1 cellular context compared by ENCODE assay signal in the genomic region with DNA sequence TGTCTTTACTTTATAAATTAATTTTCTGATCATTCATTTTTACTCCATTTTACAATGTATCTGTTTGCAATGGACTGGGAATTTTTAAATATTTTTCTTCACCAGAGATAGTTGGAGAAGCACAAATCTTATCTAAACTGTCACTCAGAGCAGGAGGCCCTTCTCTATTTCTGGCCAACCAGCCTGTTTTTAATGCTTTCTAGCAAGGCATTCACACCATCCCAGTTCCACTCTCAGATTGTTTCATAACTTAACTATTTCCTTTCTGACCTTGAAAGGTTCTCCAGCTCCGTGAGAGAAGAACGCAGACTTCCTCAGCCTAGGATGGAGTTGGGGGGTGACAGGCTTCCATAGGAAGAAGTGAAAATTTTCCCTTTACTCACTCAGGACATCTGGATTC.
TF ChIP-seq lines count a peak whose summit lies in the region.

No MANE protein-coding gene starts in this region.

TF ChIP-seq in H1, 55 proteins besides CTCF, POLR2A, EP300 and RAD21 (continued from another document):
- TF ChIP-seq, protein P1, sequence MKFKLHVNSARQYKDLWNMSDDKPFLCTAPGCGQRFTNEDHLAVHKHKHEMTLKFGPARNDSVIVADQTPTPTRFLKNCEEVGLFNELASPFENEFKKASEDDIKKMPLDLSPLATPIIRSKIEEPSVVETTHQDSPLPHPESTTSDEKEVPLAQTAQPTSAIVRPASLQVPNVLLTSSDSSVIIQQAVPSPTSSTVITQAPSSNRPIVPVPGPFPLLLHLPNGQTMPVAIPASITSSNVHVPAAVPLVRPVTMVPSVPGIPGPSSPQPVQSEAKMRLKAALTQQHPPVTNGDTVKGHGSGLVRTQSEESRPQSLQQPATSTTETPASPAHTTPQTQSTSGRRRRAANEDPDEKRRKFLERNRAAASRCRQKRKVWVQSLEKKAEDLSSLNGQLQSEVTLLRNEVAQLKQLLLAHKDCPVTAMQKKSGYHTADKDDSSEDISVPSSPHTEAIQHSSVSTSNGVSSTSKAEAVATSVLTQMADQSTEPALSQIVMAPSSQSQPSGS (IDR thresholded peaks at IDR 0.05; ENCODE audit: low read length) = no peak
- TF ChIP-seq SIRT6 (IDR thresholded peaks at IDR 0.05; ENCODE audit: low read length) (no peak), FOSL1 (IDR thresholded peaks at IDR 0.05; ENCODE audit: insufficient read depth, low read depth, low read length) (no peak), TAF7 (optimal IDR thresholded peaks at IDR 0.05; ENCODE audit: borderline replicate concordance, low read depth, low read length) (no peak), SRF (IDR thresholded peaks at IDR 0.05; ENCODE audit: low read depth, low read length) (no peak), POLR2AphosphoS5 (IDR thresholded peaks at IDR 0.05; ENCODE audit: low read depth, low read length) (no peak), TCF12 (IDR thresholded peaks at IDR 0.05; ENCODE audit: low read depth, low read length) (no peak)
- TF ChIP-seq, protein P2, sequence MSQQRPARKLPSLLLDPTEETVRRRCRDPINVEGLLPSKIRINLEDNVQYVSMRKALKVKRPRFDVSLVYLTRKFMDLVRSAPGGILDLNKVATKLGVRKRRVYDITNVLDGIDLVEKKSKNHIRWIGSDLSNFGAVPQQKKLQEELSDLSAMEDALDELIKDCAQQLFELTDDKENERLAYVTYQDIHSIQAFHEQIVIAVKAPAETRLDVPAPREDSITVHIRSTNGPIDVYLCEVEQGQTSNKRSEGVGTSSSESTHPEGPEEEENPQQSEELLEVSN (IDR thresholded peaks at IDR 0.05) = no peak
TF ChIP-seq in H1: peak in this region for 0.
